8 cellular contexts compared by ENCODE assay signal in the genomic region with DNA sequence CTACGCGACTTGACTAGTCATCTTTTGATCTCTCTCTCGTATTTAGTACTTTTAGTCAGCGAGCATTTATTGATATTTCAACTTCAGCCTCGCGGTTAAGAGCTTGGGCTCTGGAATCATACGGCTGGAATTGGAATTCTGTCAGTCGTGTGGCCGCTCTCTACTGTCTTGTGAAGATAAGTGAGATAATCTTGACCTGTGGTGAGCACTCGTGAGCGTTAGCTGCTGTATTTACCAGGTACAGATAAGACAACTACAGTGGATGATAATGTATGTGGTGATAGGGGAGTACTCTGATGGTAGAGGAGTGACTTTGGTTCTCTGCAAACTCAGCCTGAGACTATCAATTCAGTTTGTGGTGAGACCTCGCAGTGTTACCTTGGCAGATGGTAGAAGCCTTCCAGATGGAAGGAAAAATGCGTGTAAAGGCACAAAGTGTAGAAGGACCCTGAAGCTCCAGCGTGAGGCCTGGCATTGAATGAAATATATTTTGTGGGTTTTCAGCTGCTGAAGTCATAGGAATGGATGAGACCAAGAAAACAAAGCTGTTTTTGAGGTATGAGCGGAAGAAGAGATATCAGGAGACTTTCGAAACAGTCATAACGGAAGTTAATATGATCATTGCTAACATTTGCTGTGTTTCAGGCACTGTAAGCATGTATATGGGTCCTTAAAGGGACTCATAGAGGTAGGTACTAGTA. TPM values are rescaled to one million over a fixed set of nuclear protein-coding genes. Genes with fewer than 3 reads are reported as not detected.
DNase-seq lines count a peak whose midpoint lies in the region; ATAC-seq and TF ChIP-seq lines count a peak whose summit lies in the region.

No MANE protein-coding gene starts in this region.

- ATAC-seq in GM19438 (IDR thresholded peaks at IDR 0.05; ENCODE audit: low read depth, unreplicated experiment) (peak; percentile 25), HG03558 (IDR thresholded peaks at IDR 0.05; ENCODE audit: extremely low read depth, unreplicated experiment) (peak; percentile 15)

- H3K27ac ChIP-seq in VCaP (peak overlapping the region; percentile 89), esophagus muscularis mucosa (replicated peaks in 1 of 4) (peak overlapping the region; percentile 90 to 95 (median 94)), skin epidermis (peak overlapping the region; percentile 45 to 98 (median 92))

- H3K4me1 ChIP-seq in esophagus muscularis mucosa: peaks cover 30 to 44% (median 42%) of the 10 kb centered on the region in 4 donors

- H3K36me3 ChIP-seq in esophagus muscularis mucosa: peaks cover 0 to 11% (median 4%) of the 10 kb centered on the region in 4 donors

- H3K9me3 ChIP-seq in esophagus muscularis mucosa: no peaks in the 10 kb centered on the region

- 11% methylated on average over 16 of the region's 17 CpGs for WGBS in esophagus muscularis mucosa

- peak; percentile 11 for DNase-seq in COLO668 (lab: John Stamatoyannopoulos, UW; ENCODE audit: unreplicated experiment)
- DNase-seq in esophagus muscularis mucosa (ENCODE audit: extremely low spot score): no peak
- DNase-seq in NCI-H2107 treated with DMSO at 0.1 percent for 48 hours (lab: John Stamatoyannopoulos, UW; ENCODE audit: unreplicated experiment): no peak
- DNase-seq in NCI-H1694 treated with DMSO at 0.1 percent for 48 hours (lab: John Stamatoyannopoulos, UW): no peak

- no peak for TF ChIP-seq EP300 in esophagus muscularis mucosa (IDR thresholded peaks at IDR 0.05)

- intact Hi-C loops in esophagus muscularis mucosa (cut with DNase I): loop anchor here (2.0 to 10.0 kb wide), 2 partner anchors 103 to 441 kb away; partner anchors contain the start of genes ACAT1 and DDX10

- H3K4me3 ChIP-seq in esophagus muscularis mucosa (peak overlapping the region; percentile 68 to 82 (median 77)), skin epidermis (peak overlapping the region; percentile 34 to 90 (median 70))

- TF ChIP-seq POLR2A in esophagus muscularis mucosa (IDR thresholded peaks at IDR 0.05; ENCODE audit: low read depth): no peak

- TF ChIP-seq CTCF in VCaP (conservative IDR thresholded peaks at IDR 0.05) (no peak), esophagus muscularis mucosa (IDR thresholded peaks at IDR 0.05) (no peak)

- H3K27me3 ChIP-seq in esophagus muscularis mucosa: no peaks in the 10 kb centered on the region

RNA-seq across cellular contexts. Expression of gene ATM, which starts 0.7 kb away (rescaled TPM):
- total RNA-seq in esophagus muscularis mucosa: 10 to 100 TPM; 28.3 to 73.1 (median 34.1) TPM

RNA-seq across cellular contexts. Expression of gene NPAT, which starts 1.2 kb away (rescaled TPM):
- total RNA-seq in esophagus muscularis mucosa: 10 to 100 TPM; 10.4 to 13.7 (median 10.7) TPM
